ENCODE assay signal across 16 cellular contexts in the genomic region with DNA sequence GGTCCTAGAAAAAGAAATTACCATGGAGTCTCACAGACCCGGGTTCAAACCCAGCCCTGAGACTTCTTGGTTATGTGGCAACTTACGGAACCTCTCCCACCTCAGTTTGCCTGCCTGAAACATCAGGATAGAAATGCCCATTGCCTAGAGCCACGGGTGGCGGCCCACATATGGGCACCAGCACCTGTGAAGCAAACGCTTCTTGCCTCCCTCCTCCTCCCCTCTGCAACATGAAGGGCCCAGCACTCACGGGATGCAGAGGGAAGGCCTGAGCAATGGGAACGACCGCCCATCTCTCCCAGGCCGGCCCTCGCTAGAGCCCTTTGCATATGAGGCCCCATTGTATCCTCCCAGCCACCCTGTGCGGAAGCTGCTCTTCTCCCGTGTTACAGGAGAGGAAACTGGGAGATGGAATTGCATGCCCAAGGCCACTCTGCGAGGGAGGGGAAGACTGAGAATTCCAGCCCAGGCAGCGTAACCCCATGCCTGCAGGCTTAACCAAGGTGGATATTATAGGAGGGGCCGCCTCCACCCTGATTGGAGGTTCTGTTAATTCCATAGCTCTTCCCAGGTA.
DNase-seq lines count a peak whose midpoint lies in the region; ATAC-seq and TF ChIP-seq lines count a peak whose summit lies in the region.
"Had no signal": no experiment of that assay in that cellular context is flagged by ENCODE, and none has a peak within 500 bp of the region (broad histone marks: within the 10 kb centered on the region; RNA-seq: fewer than 3 reads in every experiment).

No MANE protein-coding gene starts in this region.

- H3K79me2 ChIP-seq in GM23338 (replicated peaks; ENCODE audit: insufficient read depth) = no peaks in the 10 kb centered on the region

- H3K36me3 Mint-ChIP-seq in GM23338 (ENCODE audit: low read depth) (no peaks in the 10 kb centered on the region), WTC11 (no peaks in the 10 kb centered on the region)

- ATAC-seq in GM23338 (peak; percentile 79), WTC11 (peak; percentile 61)
- ATAC-seq: K562 had no signal

- no peak overlapping the region for H3K27ac Mint-ChIP-seq in GM23338
- H3K27ac Mint-ChIP-seq in WTC11 = no peak overlapping the region

- no peak overlapping the region for H2AFZ ChIP-seq in GM23338

- H3K4me3 Mint-ChIP-seq in GM23338 (no peak overlapping the region), WTC11 (no peak overlapping the region)

- POLR2A ChIA-PET in WTC11 (lab: Charles Lee) = no interaction called here

- H4K20me1 ChIP-seq in GM23338 (replicated peaks; ENCODE audit: insufficient read depth) = no peaks in the 10 kb centered on the region
- H4K20me1 ChIP-seq: BLaER1 treated with 17β-estradiol and CSF1 and Interleukin-3, amounts not matched to agents 10 nM and 100 nM had no signal

- no peaks in the 10 kb centered on the region for H3K4me1 ChIP-seq in GM23338 (ENCODE audit: insufficient read depth)
- H3K4me1 ChIP-seq: HAP-1 had no signal

- intact Hi-C loops in posterior vena cava (cut with DNase I) = no loop called here

- peaks cover 7% of the 10 kb centered on the region; the same call in 2 of the 3 replicates for H3K4me1 Mint-ChIP-seq in GM23338
- H3K4me1 Mint-ChIP-seq in WTC11 = peaks cover 7% of the 10 kb centered on the region; the same call in 1 of the 2 replicates

- H3K36me3 ChIP-seq in GM23338 (ENCODE audit: insufficient read depth) = no peaks in the 10 kb centered on the region
- H3K36me3 ChIP-seq: BLaER1 treated with 17β-estradiol and CSF1 and Interleukin-3, amounts not matched to agents 10 nM and 100 nM; HAP-1 had no signal

- H3K27ac ChIP-seq in GM23338 (ENCODE audit: low read depth) = no peak overlapping the region
- H3K27ac ChIP-seq: BLaER1 treated with 17β-estradiol and CSF1 and Interleukin-3, amounts not matched to agents 10 nM and 100 nM had no signal

- no peak for TF ChIP-seq CTCF in GM23338 (conservative IDR thresholded peaks at IDR 0.05; ENCODE audit: low read depth in 2 of 2)
- no peak for TF ChIP-seq CTCF in WTC11 (IDR thresholded peaks at IDR 0.05)

- no peak overlapping the region for H3K4me2 ChIP-seq in GM23338
- H3K4me2 ChIP-seq: SK-N-SH had no signal

- CTCF ChIA-PET in WTC11 (lab: Charles Lee) = interaction anchor here (0.8 to 1.7 kb wide), 4 partner anchors 9 to 255 kb away, joined by 3 to 14 read pairs (median 5); no protein-coding TSS in a partner anchor

- no peaks in the 10 kb centered on the region for H3K9me2 ChIP-seq in GM23338 (ENCODE audit: insufficient read depth)
- H3K9me2 ChIP-seq: SK-N-SH had no signal

- H3F3A ChIP-seq in GM23338 (replicated peaks; ENCODE audit: low read depth) = no peaks in the 10 kb centered on the region

- no peaks in the 10 kb centered on the region for H3K27me3 ChIP-seq in GM23338 (ENCODE audit: insufficient read depth)

- H3K9me3 Mint-ChIP-seq in GM23338 = no peaks in the 10 kb centered on the region
- no peaks in the 10 kb centered on the region for H3K9me3 Mint-ChIP-seq in WTC11

- H3K4me3 ChIP-seq in GM23338 = no peak overlapping the region
- H3K4me3 ChIP-seq: BLaER1 treated with 17β-estradiol and CSF1 and Interleukin-3, amounts not matched to agents 10 nM and 100 nM; HAP-1; K562 had no signal

- peak; percentile 41 for DNase-seq in GM23338 (ENCODE audit: low spot score)
- DNase-seq in WTC11 (ENCODE audit: low spot score) = peak; percentile 33
- DNase-seq in iPS-NIHi7 (ENCODE audit: extremely low spot score) = peak; percentile 58
- peak; percentile 67 for DNase-seq in posterior vena cava (ENCODE audit: low spot score)
- no peak for DNase-seq in stimulated activated CD4-positive, alpha-beta T cell treated with anti-CD3 and anti-CD28 coated beads, Interleukin-4, amount 100 ng/mL, for 24 hours
- DNase-seq in anterior cingulate cortex (lab: John Stamatoyannopoulos, UW) = no peak
- no peak for DNase-seq in cortex of kidney (lab: John Stamatoyannopoulos, UW)
- DNase-seq: DMS79 treated with DMSO at 0.1 percent for 48 hours, NCI-H1105, NCI-H2081, NCI-H446 treated with DMSO at 0.1 percent for 48 hours, SHP77, SK-N-SH had no signal

- H3K27me3 Mint-ChIP-seq in GM23338 (ENCODE audit: insufficient read depth, low read depth, poor library complexity) = peaks cover 7% of the 10 kb centered on the region
- no peaks in the 10 kb centered on the region for H3K27me3 Mint-ChIP-seq in WTC11 (ENCODE audit: low read depth)

TF ChIP-seq in GM23338, 12 proteins besides CTCF, POLR2A, EP300 and RAD21 (continues in another document):
- TF ChIP-seq POLR2AphosphoS5 (IDR thresholded peaks at IDR 0.05; ENCODE audit: low read depth) (no peak), JUNB (IDR thresholded peaks at IDR 0.05; ENCODE audit: unreplicated experiment) (no peak), ZNF331 (CRISPR knock-in tag; IDR thresholded peaks at IDR 0.05; ENCODE audit: low read depth) (no peak), ZNF114 (CRISPR knock-in tag; IDR thresholded peaks at IDR 0.05) (no peak), CREB1 (CRISPR knock-in tag; IDR thresholded peaks at IDR 0.05; ENCODE audit: low read depth) (no peak), STAT1 (IDR thresholded peaks at IDR 0.05; ENCODE audit: unreplicated experiment) (no peak), EZH2 (IDR thresholded peaks at IDR 0.05; ENCODE audit: low read depth, unreplicated experiment) (no peak)
- TF ChIP-seq, protein P1, sequence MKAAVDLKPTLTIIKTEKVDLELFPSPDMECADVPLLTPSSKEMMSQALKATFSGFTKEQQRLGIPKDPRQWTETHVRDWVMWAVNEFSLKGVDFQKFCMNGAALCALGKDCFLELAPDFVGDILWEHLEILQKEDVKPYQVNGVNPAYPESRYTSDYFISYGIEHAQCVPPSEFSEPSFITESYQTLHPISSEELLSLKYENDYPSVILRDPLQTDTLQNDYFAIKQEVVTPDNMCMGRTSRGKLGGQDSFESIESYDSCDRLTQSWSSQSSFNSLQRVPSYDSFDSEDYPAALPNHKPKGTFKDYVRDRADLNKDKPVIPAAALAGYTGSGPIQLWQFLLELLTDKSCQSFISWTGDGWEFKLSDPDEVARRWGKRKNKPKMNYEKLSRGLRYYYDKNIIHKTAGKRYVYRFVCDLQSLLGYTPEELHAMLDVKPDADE (IDR thresholded peaks at IDR 0.05) = no peak

TF ChIP-seq in WTC11, 78 proteins besides CTCF, POLR2A, EP300 and RAD21 (continues in another document):
- TF ChIP-seq, protein P2, sequence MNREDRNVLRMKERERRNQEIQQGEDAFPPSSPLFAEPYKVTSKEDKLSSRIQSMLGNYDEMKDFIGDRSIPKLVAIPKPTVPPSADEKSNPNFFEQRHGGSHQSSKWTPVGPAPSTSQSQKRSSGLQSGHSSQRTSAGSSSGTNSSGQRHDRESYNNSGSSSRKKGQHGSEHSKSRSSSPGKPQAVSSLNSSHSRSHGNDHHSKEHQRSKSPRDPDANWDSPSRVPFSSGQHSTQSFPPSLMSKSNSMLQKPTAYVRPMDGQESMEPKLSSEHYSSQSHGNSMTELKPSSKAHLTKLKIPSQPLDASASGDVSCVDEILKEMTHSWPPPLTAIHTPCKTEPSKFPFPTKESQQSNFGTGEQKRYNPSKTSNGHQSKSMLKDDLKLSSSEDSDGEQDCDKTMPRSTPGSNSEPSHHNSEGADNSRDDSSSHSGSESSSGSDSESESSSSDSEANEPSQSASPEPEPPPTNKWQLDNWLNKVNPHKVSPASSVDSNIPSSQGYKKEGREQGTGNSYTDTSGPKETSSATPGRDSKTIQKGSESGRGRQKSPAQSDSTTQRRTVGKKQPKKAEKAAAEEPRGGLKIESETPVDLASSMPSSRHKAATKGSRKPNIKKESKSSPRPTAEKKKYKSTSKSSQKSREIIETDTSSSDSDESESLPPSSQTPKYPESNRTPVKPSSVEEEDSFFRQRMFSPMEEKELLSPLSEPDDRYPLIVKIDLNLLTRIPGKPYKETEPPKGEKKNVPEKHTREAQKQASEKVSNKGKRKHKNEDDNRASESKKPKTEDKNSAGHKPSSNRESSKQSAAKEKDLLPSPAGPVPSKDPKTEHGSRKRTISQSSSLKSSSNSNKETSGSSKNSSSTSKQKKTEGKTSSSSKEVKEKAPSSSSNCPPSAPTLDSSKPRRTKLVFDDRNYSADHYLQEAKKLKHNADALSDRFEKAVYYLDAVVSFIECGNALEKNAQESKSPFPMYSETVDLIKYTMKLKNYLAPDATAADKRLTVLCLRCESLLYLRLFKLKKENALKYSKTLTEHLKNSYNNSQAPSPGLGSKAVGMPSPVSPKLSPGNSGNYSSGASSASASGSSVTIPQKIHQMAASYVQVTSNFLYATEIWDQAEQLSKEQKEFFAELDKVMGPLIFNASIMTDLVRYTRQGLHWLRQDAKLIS (CRISPR knock-in tag; IDR thresholded peaks at IDR 0.05; ENCODE audit: borderline replicate concordance) = no peak
- TF ChIP-seq GRHL2 (CRISPR knock-in tag; IDR thresholded peaks at IDR 0.05; ENCODE audit: insufficient replicate concordance, severe bottlenecking) (no peak), GABPB1 (CRISPR knock-in tag; IDR thresholded peaks at IDR 0.05) (no peak), CBFB (CRISPR knock-in tag; IDR thresholded peaks at IDR 0.05; ENCODE audit: low read depth) (no peak), CREB1 (CRISPR knock-in tag; IDR thresholded peaks at IDR 0.05) (no peak), SMAD3 (CRISPR knock-in tag; IDR thresholded peaks at IDR 0.05; ENCODE audit: borderline replicate concordance) (no peak), ZNF263 (CRISPR knock-in tag; IDR thresholded peaks at IDR 0.05; ENCODE audit: low read depth) (no peak), SOX15 (CRISPR knock-in tag; IDR thresholded peaks at IDR 0.05) (no peak), ZNF121 (CRISPR knock-in tag; IDR thresholded peaks at IDR 0.05) (no peak), RELA (CRISPR knock-in tag; IDR thresholded peaks at IDR 0.05; ENCODE audit: borderline replicate concordance) (no peak), ZNF138 (CRISPR knock-in tag; conservative IDR thresholded peaks at IDR 0.05) (no peak), ZNF671 (CRISPR knock-in tag; IDR thresholded peaks at IDR 0.05) (no peak)
- TF ChIP-seq, protein P3, sequence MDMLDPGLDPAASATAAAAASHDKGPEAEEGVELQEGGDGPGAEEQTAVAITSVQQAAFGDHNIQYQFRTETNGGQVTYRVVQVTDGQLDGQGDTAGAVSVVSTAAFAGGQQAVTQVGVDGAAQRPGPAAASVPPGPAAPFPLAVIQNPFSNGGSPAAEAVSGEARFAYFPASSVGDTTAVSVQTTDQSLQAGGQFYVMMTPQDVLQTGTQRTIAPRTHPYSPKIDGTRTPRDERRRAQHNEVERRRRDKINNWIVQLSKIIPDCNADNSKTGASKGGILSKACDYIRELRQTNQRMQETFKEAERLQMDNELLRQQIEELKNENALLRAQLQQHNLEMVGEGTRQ (CRISPR knock-in tag; IDR thresholded peaks at IDR 0.05) = no peak
- TF ChIP-seq, protein P4, sequence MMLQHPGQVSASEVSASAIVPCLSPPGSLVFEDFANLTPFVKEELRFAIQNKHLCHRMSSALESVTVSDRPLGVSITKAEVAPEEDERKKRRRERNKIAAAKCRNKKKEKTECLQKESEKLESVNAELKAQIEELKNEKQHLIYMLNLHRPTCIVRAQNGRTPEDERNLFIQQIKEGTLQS (CRISPR knock-in tag; conservative IDR thresholded peaks at IDR 0.05) = no peak

Comparison
In these comparisons a context has a peak if more than half of its experiments do, and no peak if none do; other contexts are left out.
1. DNase-seq: peak in GM23338 (single experiment), WTC11 (single experiment), iPS-NIHi7 (single experiment) and posterior vena cava (single experiment); none in stimulated activated CD4-positive, alpha-beta T cell treated with anti-CD3 and anti-CD28 coated beads, Interleukin-4, amount 100 ng/mL, for 24 hours (single experiment), anterior cingulate cortex (0 of 58) and cortex of kidney (single experiment).